In genomic region chr4:12492730-12493398, GRCh38 we compare ENCODE assay signal across 21 cellular contexts.
"Had no signal": no experiment of that assay in that cellular context is flagged by ENCODE, and none has a peak within 500 bp of the region (broad histone marks: within the 10 kb centered on the region; RNA-seq: fewer than 3 reads in every experiment).

No MANE protein-coding gene starts in this region.

- H3K9me3 ChIP-seq: Peyer's patch, SJCRH30 had no signal

- H3K27me3 ChIP-seq: Peyer's patch, SJCRH30 had no signal

- H3K36me3 ChIP-seq: Peyer's patch, SJCRH30 had no signal

- ATAC-seq: Right ventricle myocardium inferior, SK-N-SH treated with all-trans-retinoic acid at 6 μM for 48 hours had no signal

- H3K4me3 ChIP-seq: PC-9, Peyer's patch, SJCRH30 had no signal

- H2AFZ ChIP-seq: PC-9 had no signal

- DNase-seq: KBM-7; MV-4-11; NCI-H1092; NCI-H1105 treated with DMSO at 0.1 percent for 48 hours; NCI-H1417 treated with DMSO at 0.1 percent for 48 hours; NCI-H146; NCI-H1694 treated with DMSO at 0.1 percent for 48 hours; NCI-H1930; NCI-H2081; NCI-H2107; NCI-H2227 treated with DMSO at 0.1 percent for 48 hours; NCI-H524; NCI-H69; NK-92 treated with Interleukin-12 subunit alpha and Interleukin-12 subunit beta, amount 100 ng/mL, for 24 hours; OCI-M1; PC-9; Peyer's patch; SHP77 treated with DMSO at 0.1 percent for 48 hours; SJCRH30 had no signal

- H3K27ac ChIP-seq: PC-9, Peyer's patch, SJCRH30 had no signal

- H3K4me2 ChIP-seq: PC-9 had no signal

- H3K4me1 ChIP-seq: Peyer's patch, SJCRH30 had no signal
